In genomic region chr4:2817701-2818350, GRCh38 we compare ENCODE assay signal across 1 cellular context.
TF ChIP-seq lines count a peak whose summit lies in the region.

No MANE protein-coding gene starts in this region.

TF ChIP-seq in WTC11, 78 proteins besides CTCF, POLR2A, EP300 and RAD21 (continued from another document):
- TF ChIP-seq, protein P1, sequence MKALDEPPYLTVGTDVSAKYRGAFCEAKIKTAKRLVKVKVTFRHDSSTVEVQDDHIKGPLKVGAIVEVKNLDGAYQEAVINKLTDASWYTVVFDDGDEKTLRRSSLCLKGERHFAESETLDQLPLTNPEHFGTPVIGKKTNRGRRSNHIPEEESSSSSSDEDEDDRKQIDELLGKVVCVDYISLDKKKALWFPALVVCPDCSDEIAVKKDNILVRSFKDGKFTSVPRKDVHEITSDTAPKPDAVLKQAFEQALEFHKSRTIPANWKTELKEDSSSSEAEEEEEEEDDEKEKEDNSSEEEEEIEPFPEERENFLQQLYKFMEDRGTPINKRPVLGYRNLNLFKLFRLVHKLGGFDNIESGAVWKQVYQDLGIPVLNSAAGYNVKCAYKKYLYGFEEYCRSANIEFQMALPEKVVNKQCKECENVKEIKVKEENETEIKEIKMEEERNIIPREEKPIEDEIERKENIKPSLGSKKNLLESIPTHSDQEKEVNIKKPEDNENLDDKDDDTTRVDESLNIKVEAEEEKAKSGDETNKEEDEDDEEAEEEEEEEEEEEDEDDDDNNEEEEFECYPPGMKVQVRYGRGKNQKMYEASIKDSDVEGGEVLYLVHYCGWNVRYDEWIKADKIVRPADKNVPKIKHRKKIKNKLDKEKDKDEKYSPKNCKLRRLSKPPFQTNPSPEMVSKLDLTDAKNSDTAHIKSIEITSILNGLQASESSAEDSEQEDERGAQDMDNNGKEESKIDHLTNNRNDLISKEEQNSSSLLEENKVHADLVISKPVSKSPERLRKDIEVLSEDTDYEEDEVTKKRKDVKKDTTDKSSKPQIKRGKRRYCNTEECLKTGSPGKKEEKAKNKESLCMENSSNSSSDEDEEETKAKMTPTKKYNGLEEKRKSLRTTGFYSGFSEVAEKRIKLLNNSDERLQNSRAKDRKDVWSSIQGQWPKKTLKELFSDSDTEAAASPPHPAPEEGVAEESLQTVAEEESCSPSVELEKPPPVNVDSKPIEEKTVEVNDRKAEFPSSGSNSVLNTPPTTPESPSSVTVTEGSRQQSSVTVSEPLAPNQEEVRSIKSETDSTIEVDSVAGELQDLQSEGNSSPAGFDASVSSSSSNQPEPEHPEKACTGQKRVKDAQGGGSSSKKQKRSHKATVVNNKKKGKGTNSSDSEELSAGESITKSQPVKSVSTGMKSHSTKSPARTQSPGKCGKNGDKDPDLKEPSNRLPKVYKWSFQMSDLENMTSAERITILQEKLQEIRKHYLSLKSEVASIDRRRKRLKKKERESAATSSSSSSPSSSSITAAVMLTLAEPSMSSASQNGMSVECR (CRISPR knock-in tag; IDR thresholded peaks at IDR 0.05; ENCODE audit: borderline replicate concordance) = peak; percentile 38; the same call in 1 of the 2 replicates
- TF ChIP-seq ZNF121 (CRISPR knock-in tag; IDR thresholded peaks at IDR 0.05) (no peak), E2F4 (CRISPR knock-in tag; IDR thresholded peaks at IDR 0.05; ENCODE audit: borderline replicate concordance, low read depth) (no peak), SP1 (CRISPR knock-in tag; conservative IDR thresholded peaks at IDR 0.05) (peak; percentile 95), MLX (CRISPR knock-in tag; IDR thresholded peaks at IDR 0.05) (no peak), CREM (CRISPR knock-in tag; IDR thresholded peaks at IDR 0.05) (0 out of 2 replicates have a peak, but pooled peaks have one; percentile 42), RELA (CRISPR knock-in tag; IDR thresholded peaks at IDR 0.05; ENCODE audit: borderline replicate concordance) (no peak)
TF ChIP-seq in WTC11: peak in this region for 11.
